Comparison of ENCODE assay signal across 8 cellular contexts in genomic region chr20:46689082-46689753, GRCh38. TPM values are rescaled to one million over a fixed set of nuclear protein-coding genes. Genes with fewer than 3 reads are reported as not detected.
DNase-seq lines count a peak whose midpoint lies in the region; ATAC-seq, FAIRE-seq and TF ChIP-seq lines count a peak whose summit lies in the region.

Gene TP53RK (minus strand): TSS chr20:46689444. CDS start chr20:46689414, 30 bp downstream.

- no peaks in the 10 kb centered on the region for H3K9me2 ChIP-seq in OCI-LY1 (ENCODE audit: low read depth, low read length)

- H3K27me3 ChIP-seq in HUES64 (ENCODE audit: insufficient read depth, low read length), result no peaks in the 10 kb centered on the region
- H3K27me3 ChIP-seq in OCI-LY1 (ENCODE audit: insufficient read depth, low read length), result no peaks in the 10 kb centered on the region

- no peaks in the 10 kb centered on the region for H3K9me3 Mint-ChIP-seq in endothelial cell (ENCODE audit: unreplicated experiment)

- H3K4me1 Mint-ChIP-seq in endothelial cell (ENCODE audit: unreplicated experiment), result peaks cover 15% of the 10 kb centered on the region

- H3K79me2 ChIP-seq in OCI-LY1 (ENCODE audit: insufficient read depth, low read length), result peaks cover 36% of the 10 kb centered on the region

- FAIRE-seq in D721Med (lab: Jason Lieb, UNC), result no peak

- H3K36me3 Mint-ChIP-seq in endothelial cell (ENCODE audit: low read depth, unreplicated experiment), result peaks cover 10% of the 10 kb centered on the region

- no peak for TF ChIP-seq CTCF in D721Med (IDR thresholded peaks at IDR 0.05; ENCODE audit: insufficient read depth, missing control alignments)
- TF ChIP-seq CTCF in OCI-LY1 (IDR thresholded peaks at IDR 0.05; ENCODE audit: low read length), result no peak; the same call in 1 of the 2 replicates
- peak; percentile 38 for TF ChIP-seq CTCF in endothelial cell (IDR thresholded peaks at IDR 0.05; ENCODE audit: unreplicated experiment)

- H4K20me1 ChIP-seq in OCI-LY1 (ENCODE audit: insufficient read depth, low read length), result no peaks in the 10 kb centered on the region

- H3K36me3 ChIP-seq in HUES64 (ENCODE audit: insufficient read depth, low read length), result peaks cover 24% of the 10 kb centered on the region
- peaks cover 31% of the 10 kb centered on the region for H3K36me3 ChIP-seq in OCI-LY1 (ENCODE audit: insufficient read depth, low read length)

- DNase-seq in D721Med (ENCODE audit: insufficient read length, low spot score) (peak; percentile 83), endothelial cell (ENCODE audit: low spot score) (peak; percentile 95), midbrain (lab: John Stamatoyannopoulos, UW) (peak; percentile 96)
- DNase-seq in activated CD8-positive, alpha-beta memory T cell treated with anti-CD3 and anti-CD28 coated beads, Interleukin-2, amount 50 U/mL, for 4 hours, result peak; percentile 95
- peak; percentile 86 to 89 for DNase-seq in stimulated activated CD8-positive, alpha-beta memory T cell treated with anti-CD3 and anti-CD28 coated beads, Interleukin-2, amount 100 ng/mL, for 1 hour (ENCODE audit: low read depth in 2 of 2)

- H3K27me3 Mint-ChIP-seq in endothelial cell (ENCODE audit: unreplicated experiment), result no peaks in the 10 kb centered on the region

- H3K4me1 ChIP-seq in HUES64 (ENCODE audit: insufficient read depth, low read length) (peaks cover 14% of the 10 kb centered on the region), OCI-LY1 (ENCODE audit: insufficient read depth, low read length, severe bottlenecking) (peaks cover 28% of the 10 kb centered on the region)

- H3F3A ChIP-seq in OCI-LY1 (ENCODE audit: insufficient read depth, low read length), result no peaks in the 10 kb centered on the region

- peak within 1 kb of the TSS; percentile 49 for H2AFZ ChIP-seq in OCI-LY1 (ENCODE audit: low read length)

- H3K4me3 Mint-ChIP-seq in endothelial cell (ENCODE audit: unreplicated experiment), result peak within 1 kb of the TSS; percentile 96

- peak within 1 kb of the TSS; percentile 93 for H3K9ac ChIP-seq in HUES64 (ENCODE audit: low read depth, low read length)
- peak within 1 kb of the TSS; percentile 90 for H3K9ac ChIP-seq in OCI-LY1 (ENCODE audit: low read length)

- peak within 1 kb of the TSS; percentile 94 for H3K27ac Mint-ChIP-seq in endothelial cell (ENCODE audit: unreplicated experiment)

- H3K9me3 ChIP-seq in HUES64 (ENCODE audit: insufficient read depth, low read depth, low read length) (no peaks in the 10 kb centered on the region), OCI-LY1 (ENCODE audit: low read length) (no peaks in the 10 kb centered on the region)

- ATAC-seq in GM21447 (IDR thresholded peaks at IDR 0.05; ENCODE audit: unreplicated experiment), result peak; percentile 97

- peak within 1 kb of the TSS; percentile 93 for H3K4me2 ChIP-seq in OCI-LY1 (ENCODE audit: low read length)

- H3K27ac ChIP-seq in HUES64 (ENCODE audit: low read depth, low read length), result peak within 1 kb of the TSS; percentile 98
- H3K27ac ChIP-seq in OCI-LY1 (ENCODE audit: low read depth, low read length, poor library complexity, severe bottlenecking), result peak within 1 kb of the TSS; percentile 38

- WGBS in HUES64, result under 1% methylated on average over 71 of the region's 71 CpGs

- H3K4me3 ChIP-seq in HUES64 (ENCODE audit: low read length) (peak within 1 kb of the TSS; percentile 90), OCI-LY1 (ENCODE audit: low read depth, low read length, poor library complexity, severe bottlenecking) (peak within 1 kb of the TSS; percentile 92)

RNA-seq across cellular contexts. Expression of gene TP53RK, which starts in this region (rescaled TPM):
- polyA plus RNA-seq in HUES64 (2013, experiment 1 of 2), result 13.9 TPM
- polyA plus RNA-seq in HUES64 (2013, experiment 2 of 2), result 13.9 TPM
- 10.2 TPM for total RNA-seq in endothelial cell (ENCODE audit: unreplicated experiment)

Comparison
In these comparisons a context has a peak if more than half of its experiments do, and no peak if none do; other contexts are left out.
1. Peak in every context shown above with its lines: DNase-seq, ATAC-seq, H3K4me3 ChIP-seq and H3K27ac ChIP-seq.